8 cellular contexts compared by ENCODE assay signal in the genomic region with DNA sequence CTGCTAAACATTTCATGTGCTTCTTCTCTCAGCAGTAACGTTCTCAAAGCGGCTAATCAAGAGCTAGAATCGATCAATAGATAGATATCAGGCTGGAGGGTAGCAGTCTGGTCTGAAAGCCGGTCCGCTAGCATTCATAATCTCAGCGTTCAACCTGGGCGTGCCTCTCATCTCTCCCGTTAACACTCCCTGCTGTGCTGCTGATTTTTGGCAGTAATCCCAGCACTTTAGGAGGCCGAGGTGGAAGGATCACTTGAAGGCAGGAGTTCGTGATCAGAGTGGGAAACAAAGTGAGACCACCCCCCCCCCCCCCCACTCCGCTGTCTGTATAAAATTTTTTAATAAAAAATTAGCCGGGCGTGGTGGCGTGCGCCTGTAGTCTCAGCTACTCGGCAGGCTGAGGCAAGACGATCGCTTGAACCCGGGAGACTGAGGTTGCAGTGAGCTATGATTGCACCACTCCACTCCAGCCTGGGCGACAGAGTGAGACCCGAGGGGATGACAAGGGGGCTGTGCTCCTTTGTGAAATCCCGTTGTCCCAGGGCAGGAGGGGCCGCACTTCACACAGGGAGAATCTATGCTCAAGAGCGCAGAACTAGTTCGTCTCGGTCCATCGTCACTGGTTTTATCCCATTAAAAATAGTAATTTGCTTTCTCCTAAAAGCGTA. TPM values are rescaled to one million over a fixed set of nuclear protein-coding genes. Genes with fewer than 3 reads are reported as not detected.
A peak's percentile ranks its signal among the peaks of the same experiment; 100 is the strongest.
DNase-seq lines count a peak whose midpoint lies in the region; ATAC-seq and TF ChIP-seq lines count a peak whose summit lies in the region.

No MANE protein-coding gene starts in this region.

- peaks cover 40% of the 10 kb centered on the region for H3K4me1 Mint-ChIP-seq in activated T-helper 1 cell treated with anti-CD3 and anti-CD28 coated beads, Interleukin-12 subunit alpha, Interleukin-12 subunit beta, Interleukin-2, Interleukin-4 antibody, amounts not matched to agents 30 ng/mL and 10 ng/mL and 1 ng/mL, durations not matched to agents 14 hours and 24 hours and 36 hours (ENCODE audit: low read depth)

- peak overlapping the region; percentile 88 for H3K4me3 Mint-ChIP-seq in activated T-helper 1 cell treated with anti-CD3 and anti-CD28 coated beads, Interleukin-12 subunit alpha, Interleukin-12 subunit beta, Interleukin-2, Interleukin-4 antibody, amounts not matched to agents 30 ng/mL and 10 ng/mL and 1 ng/mL, durations not matched to agents 14 hours and 24 hours and 36 hours

- H3K9me3 ChIP-seq in AG04450 (ENCODE audit: control insufficient read depth, insufficient read depth, low read length) = no peaks in the 10 kb centered on the region

- intact Hi-C loops in activated T-helper 1 cell treated with anti-CD3 and anti-CD28 coated beads, Interleukin-12 subunit alpha, Interleukin-12 subunit beta, Interleukin-2, Interleukin-4 antibody, amounts not matched to agents 30 ng/mL and 10 ng/mL and 1 ng/mL, durations not matched to agents 14 hours and 24 hours and 36 hours (cut with micrococcal nuclease) = loop anchor here (1.0 to 10.0 kb wide), 11 partner anchors 9 to 1203 kb away; a partner anchor contains a TSS
- intact Hi-C loops in left ventricle myocardium superior (cut with micrococcal nuclease) = no loop called here

- no peaks in the 10 kb centered on the region for H3K27me3 Mint-ChIP-seq in activated T-helper 1 cell treated with anti-CD3 and anti-CD28 coated beads, Interleukin-12 subunit alpha, Interleukin-12 subunit beta, Interleukin-2, Interleukin-4 antibody, amounts not matched to agents 30 ng/mL and 10 ng/mL and 1 ng/mL, durations not matched to agents 14 hours and 24 hours and 36 hours (ENCODE audit: insufficient read depth)

- CTCF ChIA-PET in AG04450 (lab: Charles Lee) = interaction anchor here (0.6 to 4.0 kb wide), 7 partner anchors 9 to 431 kb away, joined by 3 to 30 read pairs (median 4); a partner anchor contains a TSS

- TF ChIP-seq CTCF in AG04450 (IDR thresholded peaks at IDR 0.05; ENCODE audit: low read depth, low read length) (no peak), GM13976 (IDR thresholded peaks at IDR 0.05; ENCODE audit: borderline replicate concordance, control extremely low read depth, extremely low read depth, insufficient read depth, missing control alignments) (no peak)

- peak overlapping the region; percentile 67 for H3K27ac Mint-ChIP-seq in activated T-helper 1 cell treated with anti-CD3 and anti-CD28 coated beads, Interleukin-12 subunit alpha, Interleukin-12 subunit beta, Interleukin-2, Interleukin-4 antibody, amounts not matched to agents 30 ng/mL and 10 ng/mL and 1 ng/mL, durations not matched to agents 14 hours and 24 hours and 36 hours

- peak overlapping the region; percentile 82 for H3K4me3 ChIP-seq in AG04450 (ENCODE audit: low read depth, low read length)
- H3K4me3 ChIP-seq in skeletal muscle cell (ENCODE audit: low read depth, low read length) = peak overlapping the region; percentile 87

- no peak for DNase-seq in AG04450 (ENCODE audit: low read depth, low spot score)
- DNase-seq in GM13976 (ENCODE audit: low spot score) = peak; percentile 22
- DNase-seq in NCI-H2029 (lab: John Stamatoyannopoulos, UW) = peak; percentile 6
- no peak for DNase-seq in activated T-helper 1 cell treated with anti-CD3 and anti-CD28 coated beads, Interleukin-12 subunit alpha, Interleukin-12 subunit beta, Interleukin-2, Interleukin-4 antibody, amounts not matched to agents 30 ng/mL and 10 ng/mL and 1 ng/mL, durations not matched to agents 14 hours and 24 hours and 36 hours (ENCODE audit: low spot score)
- peak; percentile 39 for DNase-seq in left ventricle myocardium superior
- DNase-seq in skeletal muscle cell (ENCODE audit: low read depth) = no peak
- no peak for DNase-seq in GM19240 (ENCODE audit: insufficient read length, low spot score)

- no peaks in the 10 kb centered on the region for H3K9me3 Mint-ChIP-seq in activated T-helper 1 cell treated with anti-CD3 and anti-CD28 coated beads, Interleukin-12 subunit alpha, Interleukin-12 subunit beta, Interleukin-2, Interleukin-4 antibody, amounts not matched to agents 30 ng/mL and 10 ng/mL and 1 ng/mL, durations not matched to agents 14 hours and 24 hours and 36 hours

- H3K27ac ChIP-seq in AG04450 (ENCODE audit: low read depth, low read length) = peak overlapping the region; percentile 39

- POLR2A ChIA-PET in AG04450 (lab: Yijun Ruan, JAX) = interaction anchor here (0.6 to 1.0 kb wide), 4 partner anchors 12 to 143 kb away, joined by 3 to 11 read pairs (median 3); a partner anchor contains a TSS

- in situ Hi-C loops in GM13976 (cut with MboI; ENCODE audit: low sequenced_read_pairs, unreplicated experiment) = no loop called here

- no peaks in the 10 kb centered on the region for H3K27me3 ChIP-seq in AG04450 (ENCODE audit: control insufficient read depth, insufficient read depth, low read length)

- ATAC-seq in HG02870 (IDR thresholded peaks at IDR 0.05; ENCODE audit: unreplicated experiment) (peak; percentile 17), left ventricle myocardium superior (peak; percentile 70)

- peaks cover 10% of the 10 kb centered on the region for H3K36me3 Mint-ChIP-seq in activated T-helper 1 cell treated with anti-CD3 and anti-CD28 coated beads, Interleukin-12 subunit alpha, Interleukin-12 subunit beta, Interleukin-2, Interleukin-4 antibody, amounts not matched to agents 30 ng/mL and 10 ng/mL and 1 ng/mL, durations not matched to agents 14 hours and 24 hours and 36 hours (ENCODE audit: low read depth)

RNA-seq across cellular contexts. Expression of a gene that starts 0.6 kb away (rescaled TPM):
- 10.0 and 16.3 TPM in 2 replicates for polyA plus RNA-seq in AG04450 (2011; rRNA removed)
- 2.4 and 5.7 TPM in 2 replicates for polyA minus RNA-seq in AG04450 (2011; rRNA and poly(A)+ RNA removed)
- 53.0 and 55.7 TPM in 2 replicates for total RNA-seq in activated T-helper 1 cell treated with anti-CD3 and anti-CD28 coated beads, Interleukin-12 subunit alpha, Interleukin-12 subunit beta, Interleukin-2, Interleukin-4 antibody, amounts not matched to agents 30 ng/mL and 10 ng/mL and 1 ng/mL, durations not matched to agents 14 hours and 24 hours and 36 hours
- 0.40 TPM for total RNA-seq in left ventricle myocardium superior

RNA-seq across cellular contexts. Expression of a gene that starts 13.7 kb away (rescaled TPM):
- 254 and 275 TPM in 2 replicates for polyA plus RNA-seq in AG04450 (2011; rRNA removed)
- 297 and 309 TPM in 2 replicates for polyA minus RNA-seq in AG04450 (2011; rRNA and poly(A)+ RNA removed)
- 13.4 and 13.7 TPM in 2 replicates for total RNA-seq in activated T-helper 1 cell treated with anti-CD3 and anti-CD28 coated beads, Interleukin-12 subunit alpha, Interleukin-12 subunit beta, Interleukin-2, Interleukin-4 antibody, amounts not matched to agents 30 ng/mL and 10 ng/mL and 1 ng/mL, durations not matched to agents 14 hours and 24 hours and 36 hours
- 21.0 TPM for total RNA-seq in left ventricle myocardium superior

Comparison
In these comparisons a context has a peak if more than half of its experiments do, and no peak if none do; other contexts are left out.
1. DNase-seq: peak in GM13976 (single experiment), NCI-H2029 (single experiment) and left ventricle myocardium superior (single experiment); none in AG04450 (single experiment), activated T-helper 1 cell treated with anti-CD3 and anti-CD28 coated beads, Interleukin-12 subunit alpha, Interleukin-12 subunit beta, Interleukin-2, Interleukin-4 antibody, amounts not matched to agents 30 ng/mL and 10 ng/mL and 1 ng/mL, durations not matched to agents 14 hours and 24 hours and 36 hours (single experiment), skeletal muscle cell (single experiment) and GM19240 (single experiment).
2. RNA of a gene that starts 0.6 kb away (total RNA-seq): 53.0 to 55.7 TPM in activated T-helper 1 cell treated with anti-CD3 and anti-CD28 coated beads, Interleukin-12 subunit alpha, Interleukin-12 subunit beta, Interleukin-2, Interleukin-4 antibody, amounts not matched to agents 30 ng/mL and 10 ng/mL and 1 ng/mL, durations not matched to agents 14 hours and 24 hours and 36 hours; 0.40 TPM in left ventricle myocardium superior (single experiment); every median in the first group is over 10 times any median in the second.